ENCODE assay signal across 1 cellular context in the genomic region with DNA sequence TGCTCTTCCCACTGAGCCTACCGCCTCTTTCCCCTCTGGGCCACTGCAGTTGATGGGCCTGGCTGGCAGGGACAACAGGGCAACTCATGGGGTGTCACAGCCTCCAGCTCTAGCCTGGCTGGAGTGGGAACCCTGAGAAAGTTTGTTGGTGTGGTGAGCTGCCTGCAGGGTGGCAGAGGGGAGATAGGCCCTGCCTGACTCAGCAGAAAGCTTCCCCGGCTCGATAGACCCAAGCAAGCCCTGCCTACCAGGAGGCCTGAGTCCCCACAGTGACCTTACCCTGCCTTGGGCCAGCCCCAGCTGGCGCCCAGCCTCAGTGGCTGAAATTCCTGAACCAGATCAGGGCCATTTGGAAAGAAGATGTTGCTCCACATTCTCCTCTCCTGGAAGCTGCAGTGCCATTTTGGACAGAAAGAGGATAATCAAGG.
TF ChIP-seq lines count a peak whose summit lies in the region.

No MANE protein-coding gene starts in this region.

TF ChIP-seq in H1, 55 proteins besides CTCF, POLR2A, EP300 and RAD21:
- TF ChIP-seq SIN3A (conservative IDR thresholded peaks at IDR 0.05 in 1 of 2, IDR thresholded peaks at IDR 0.05 in 1 of 2; ENCODE audit: low read depth in 1 of 2, low read length in 2 of 2), result no peak
- TF ChIP-seq MAFK (IDR thresholded peaks at IDR 0.05; ENCODE audit: low read depth, low read length), result no peak
- no peak for TF ChIP-seq SUZ12 (IDR thresholded peaks at IDR 0.05; ENCODE audit: low read length)
- no peak for TF ChIP-seq RFX5 (IDR thresholded peaks at IDR 0.05; ENCODE audit: borderline replicate concordance, low read depth, low read length)
- TF ChIP-seq, protein P1, sequence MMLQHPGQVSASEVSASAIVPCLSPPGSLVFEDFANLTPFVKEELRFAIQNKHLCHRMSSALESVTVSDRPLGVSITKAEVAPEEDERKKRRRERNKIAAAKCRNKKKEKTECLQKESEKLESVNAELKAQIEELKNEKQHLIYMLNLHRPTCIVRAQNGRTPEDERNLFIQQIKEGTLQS (IDR thresholded peaks at IDR 0.05; ENCODE audit: insufficient read depth, low read depth, low read length), result no peak
- TF ChIP-seq KDM1A (IDR thresholded peaks at IDR 0.05; ENCODE audit: borderline replicate concordance, low read length), result no peak
- no peak for TF ChIP-seq BRCA1 (IDR thresholded peaks at IDR 0.05; ENCODE audit: low read depth, low read length)
- TF ChIP-seq KDM4A (IDR thresholded peaks at IDR 0.05; ENCODE audit: low read depth, low read length, severe bottlenecking), result no peak
- TF ChIP-seq RNF2 (IDR thresholded peaks at IDR 0.05; ENCODE audit: borderline replicate concordance, low read depth, low read length, missing control alignments, poor library complexity, severe bottlenecking), result no peak
- no peak for TF ChIP-seq PHF8 (conservative IDR thresholded peaks at IDR 0.05; ENCODE audit: low read depth, low read length)
- no peak for TF ChIP-seq CREB1 (IDR thresholded peaks at IDR 0.05)
- no peak for TF ChIP-seq CBX5 (IDR thresholded peaks at IDR 0.05; ENCODE audit: low read depth, low read length)
- TF ChIP-seq POU5F1 (IDR thresholded peaks at IDR 0.05; ENCODE audit: low read depth, low read length), result no peak
- no peak for TF ChIP-seq BACH1 (IDR thresholded peaks at IDR 0.05; ENCODE audit: low read length)
TF ChIP-seq in H1: peak in this region for 0.
